12 cellular contexts compared by ENCODE assay signal in the genomic region with DNA sequence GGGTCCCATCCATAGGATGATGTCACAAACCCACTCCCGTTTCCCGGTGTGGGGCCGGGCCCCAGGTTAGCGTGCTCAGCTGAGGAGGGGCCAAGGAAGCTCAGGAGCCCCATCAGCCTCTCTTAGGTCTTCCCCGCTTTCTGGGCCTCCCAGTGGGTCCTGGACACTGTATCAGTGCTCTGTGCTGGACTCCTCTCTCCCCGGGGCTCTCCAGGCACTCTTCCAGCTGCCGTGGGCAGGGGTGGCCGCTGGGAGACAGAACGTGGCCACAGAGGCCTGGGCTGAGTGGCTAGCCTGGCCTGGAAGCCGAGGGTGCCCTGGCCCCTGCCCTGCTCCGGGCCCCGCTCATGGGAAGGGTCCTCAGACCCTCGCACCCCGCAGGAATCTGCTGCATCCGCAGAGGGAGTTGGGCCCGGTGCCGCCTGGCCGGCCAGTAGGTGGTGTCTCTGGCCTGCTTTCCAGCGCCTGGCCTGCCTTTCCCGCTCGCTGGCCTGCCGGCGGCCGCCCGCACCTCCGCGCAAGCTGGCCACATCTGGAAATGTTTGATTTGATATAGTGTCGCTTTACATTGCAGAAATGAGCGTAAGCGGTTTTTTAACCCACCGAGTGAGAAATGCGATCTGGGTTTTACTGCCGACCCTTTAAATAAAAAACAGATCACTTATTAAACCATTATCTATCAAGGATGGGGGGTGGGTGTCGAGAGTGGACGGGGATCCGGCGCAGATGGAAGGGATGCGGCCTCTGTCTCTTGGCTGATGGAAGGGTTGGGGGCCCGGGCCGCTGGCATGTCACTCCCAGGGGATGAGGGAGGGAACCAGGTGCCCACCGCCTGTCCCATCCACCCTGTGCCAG.
A peak's percentile ranks its signal among the peaks of the same experiment; 100 is the strongest.
DNase-seq lines count a peak whose midpoint lies in the region; ATAC-seq, FAIRE-seq and TF ChIP-seq lines count a peak whose summit lies in the region.
"Had no signal": no experiment of that assay in that cellular context is flagged by ENCODE, and none has a peak within 500 bp of the region (broad histone marks: within the 10 kb centered on the region; RNA-seq: fewer than 3 reads in every experiment).

No MANE protein-coding gene starts in this region.

- FAIRE-seq in kidney (lab: Jason Lieb, UNC) (no peak), RCC 7860 (lab: Jason Lieb, UNC) (no peak)

- DNase-seq in GM03348 (ENCODE audit: low spot score) = peak; percentile 45
- peak in 32 of 56 donors; percentile 3 to 65 (median 20) for DNase-seq in amygdala (lab: John Stamatoyannopoulos, UW)
- DNase-seq in kidney = no peak
- no peak for DNase-seq in retinal pigment epithelial cell (ENCODE audit: low read depth)
- no peak for DNase-seq in dermis blood vessel endothelial cell
- DNase-seq in RCC 7860 (ENCODE audit: low spot score) = no peak
- DNase-seq in activated CD4-positive, alpha-beta T cell treated with anti-CD3 and anti-CD28 coated beads for 48 hours = no peak
- DNase-seq: colonic mucosa, naive B cell, NCI-H1436 treated with DMSO at 0.1 percent for 48 hours had no signal

- H3K4me3 ChIP-seq in kidney (ENCODE audit: low read length in 2 of 2) (no peak overlapping the region), retinal pigment epithelial cell (ENCODE audit: low read length) (no peak overlapping the region)
- H3K4me3 ChIP-seq: colonic mucosa had no signal

- no peak overlapping the region for H3K27ac ChIP-seq in kidney (ENCODE audit: low read depth in 2 of 2, low read length in 2 of 2)
- H3K27ac ChIP-seq: colonic mucosa had no signal

- intact Hi-C loops in kidney (cut with DNase I) = no loop called here

- no peak overlapping the region for H3K9ac ChIP-seq in kidney (ENCODE audit: low read length in 2 of 2)

- H3K9me3 ChIP-seq in kidney (ENCODE audit: control insufficient read depth in 1 of 2, low read length in 2 of 2) = peaks cover 0 to 11% of the 10 kb centered on the region in 2 donors

- TF ChIP-seq CTCF in kidney (IDR thresholded peaks at IDR 0.05; ENCODE audit: borderline replicate concordance, extremely low read depth, insufficient read depth) (peak; percentile 42), retinal pigment epithelial cell (conservative IDR thresholded peaks at IDR 0.05; ENCODE audit: low read depth, low read length) (peak; percentile 43)

- no peak for ATAC-seq in GM18873 (IDR thresholded peaks at IDR 0.05; ENCODE audit: low FRiP score, unreplicated experiment)
- ATAC-seq: activated T-helper 17 cell treated with anti-CD3 and anti-CD28 coated beads, Interleukin-2, amount 50 U/mL, for 72 hours had no signal

- no peaks in the 10 kb centered on the region for H3K4me1 ChIP-seq in kidney (ENCODE audit: control insufficient read depth in 1 of 2, insufficient read depth in 1 of 2, low read depth in 1 of 2, low read length in 2 of 2)
- H3K4me1 ChIP-seq: colonic mucosa had no signal

- H3K36me3 ChIP-seq in kidney (ENCODE audit: control insufficient read depth in 1 of 2, insufficient read depth in 2 of 2, low read length in 2 of 2) = no peaks in the 10 kb centered on the region
- H3K36me3 ChIP-seq: colonic mucosa had no signal

Comparison
In these comparisons a context has a peak if more than half of its experiments do, and no peak if none do; other contexts are left out.
1. DNase-seq: peak in GM03348 (single experiment) and amygdala (32 of 56); none in kidney (single experiment), retinal pigment epithelial cell (single experiment), dermis blood vessel endothelial cell (single experiment), RCC 7860 (single experiment) and activated CD4-positive, alpha-beta T cell treated with anti-CD3 and anti-CD28 coated beads for 48 hours (single experiment).